In genomic region chr10:17061418-17061817, GRCh38 we compare ENCODE assay signal across 14 cellular contexts.
DNase-seq lines count a peak whose midpoint lies in the region; ATAC-seq and TF ChIP-seq lines count a peak whose summit lies in the region.
"Had no signal": no experiment of that assay in that cellular context is flagged by ENCODE, and none has a peak within 500 bp of the region (broad histone marks: within the 10 kb centered on the region; RNA-seq: fewer than 3 reads in every experiment).

No MANE protein-coding gene starts in this region.

- H3K36me3 Mint-ChIP-seq in effector memory CD8-positive, alpha-beta T cell (ENCODE audit: insufficient read depth), result peaks cover 3% of the 10 kb centered on the region
- peaks cover 2% of the 10 kb centered on the region for H3K36me3 Mint-ChIP-seq in activated naive CD4-positive, alpha-beta T cell treated with anti-CD3 and anti-CD28 coated beads for 36 hours (ENCODE audit: low read depth)

- H3K79me2 ChIP-seq in osteoblast (ENCODE audit: insufficient read depth, low read length), result no peaks in the 10 kb centered on the region

- H3K4me2 ChIP-seq in osteoblast (ENCODE audit: insufficient read depth, low read length), result peak overlapping the region; percentile 57

- no peaks in the 10 kb centered on the region for H4K20me1 ChIP-seq in osteoblast (ENCODE audit: insufficient read depth, low read length)

- no peak overlapping the region for H3K4me3 Mint-ChIP-seq in effector memory CD8-positive, alpha-beta T cell
- H3K4me3 Mint-ChIP-seq in activated naive CD4-positive, alpha-beta T cell treated with anti-CD3 and anti-CD28 coated beads for 36 hours, result no peak overlapping the region
- H3K4me3 Mint-ChIP-seq: activated B cell treated with CpG ODN at 0.5 μM for 24 hours had no signal

- CTCF ChIA-PET in activated naive CD4-positive, alpha-beta T cell treated with anti-CD3 and anti-CD28 coated beads for 36 hours (lab: Charles Lee), result interaction anchor here (0.6 kb wide), 1 partner anchor 91 kb away, joined by 4 read pairs; no protein-coding TSS in a partner anchor

- no peak overlapping the region for H3K4me3 ChIP-seq in RWPE2 (ENCODE audit: severe bottlenecking)
- H3K4me3 ChIP-seq in osteoblast (ENCODE audit: insufficient read depth, low read length), result peak overlapping the region; percentile 10

- DNase-seq in EL (peak; percentile 34), RWPE2 (ENCODE audit: low spot score) (no peak), osteoblast (ENCODE audit: insufficient read length, low spot score, missing footprints) (peak; percentile 41), DMS79 treated with DMSO at 0.1 percent for 48 hours (lab: John Stamatoyannopoulos, UW) (no peak), ecto neural progenitor cell (ENCODE audit: low spot score) (no peak)
- no peak for DNase-seq in effector memory CD8-positive, alpha-beta T cell
- no peak for DNase-seq in activated naive CD4-positive, alpha-beta T cell treated with anti-CD3 and anti-CD28 coated beads for 36 hours
- DNase-seq: activated B cell treated with CpG ODN at 0.5 μM for 24 hours; C1 segment of cervical spinal cord; KBM-7; NCI-H187; NCI-H82; stimulated activated naive CD8-positive, alpha-beta T cell treated with anti-CD3 and anti-CD28 coated beads, Interleukin-15, Interleukin-2, amounts not matched to agents 100 U/mL and 50 U/mL, for 24 hours had no signal

- no peak overlapping the region for H2AFZ ChIP-seq in osteoblast (ENCODE audit: low read length)

- H3K36me3 ChIP-seq in RWPE2 (ENCODE audit: low read depth) (no peaks in the 10 kb centered on the region), osteoblast (ENCODE audit: insufficient read depth, low read length) (no peaks in the 10 kb centered on the region)

- peaks cover 1 to 5% of the 10 kb centered on the region in 2 donors for H3K4me1 Mint-ChIP-seq in effector memory CD8-positive, alpha-beta T cell (ENCODE audit: low read depth in 2 of 2)
- H3K4me1 Mint-ChIP-seq in activated naive CD4-positive, alpha-beta T cell treated with anti-CD3 and anti-CD28 coated beads for 36 hours (ENCODE audit: low read depth), result peaks cover 37% of the 10 kb centered on the region
- H3K4me1 Mint-ChIP-seq: activated B cell treated with CpG ODN at 0.5 μM for 24 hours had no signal

- TF ChIP-seq CTCF in RWPE2 (IDR thresholded peaks at IDR 0.05; ENCODE audit: poor library complexity, severe bottlenecking), result no peak
- no peak for TF ChIP-seq CTCF in osteoblast (IDR thresholded peaks at IDR 0.05; ENCODE audit: extremely low read depth, low read depth, low read length)

- ATAC-seq in RWPE2 (ENCODE audit: low read depth), result no peak
- no peak for ATAC-seq in effector memory CD8-positive, alpha-beta T cell (replicated peaks)
- ATAC-seq in GM21717 (IDR thresholded peaks at IDR 0.05; ENCODE audit: unreplicated experiment), result no peak
- ATAC-seq: stimulated activated naive CD8-positive, alpha-beta T cell treated with anti-CD3 and anti-CD28 coated beads, Interleukin-15, Interleukin-2, amounts not matched to agents 100 U/mL and 50 U/mL, for 24 hours had no signal

- H3K27ac Mint-ChIP-seq in effector memory CD8-positive, alpha-beta T cell, result peak overlapping the region; percentile 18 to 46
- H3K27ac Mint-ChIP-seq in activated naive CD4-positive, alpha-beta T cell treated with anti-CD3 and anti-CD28 coated beads for 36 hours, result no peak overlapping the region
- H3K27ac Mint-ChIP-seq: activated B cell treated with CpG ODN at 0.5 μM for 24 hours had no signal

- intact Hi-C loops in activated naive CD4-positive, alpha-beta T cell treated with anti-CD3 and anti-CD28 coated beads for 36 hours (cut with micrococcal nuclease), result loop anchor here (2.0 kb wide), 1 partner anchor 31 kb away; no protein-coding TSS in a partner anchor

- no peaks in the 10 kb centered on the region for H3K9me3 Mint-ChIP-seq in effector memory CD8-positive, alpha-beta T cell
- H3K9me3 Mint-ChIP-seq in activated naive CD4-positive, alpha-beta T cell treated with anti-CD3 and anti-CD28 coated beads for 36 hours, result no peaks in the 10 kb centered on the region
- H3K9me3 Mint-ChIP-seq: activated B cell treated with CpG ODN at 0.5 μM for 24 hours had no signal

- H3K9me3 ChIP-seq in RWPE2 (ENCODE audit: severe bottlenecking), result no peaks in the 10 kb centered on the region
- no peaks in the 10 kb centered on the region for H3K9me3 ChIP-seq in osteoblast (ENCODE audit: low read depth, low read length)

- peaks cover 43% of the 10 kb centered on the region for H3K4me1 ChIP-seq in RWPE2 (ENCODE audit: insufficient read depth, poor library complexity, severe bottlenecking)
- H3K4me1 ChIP-seq in osteoblast (ENCODE audit: insufficient read depth, low read length), result peaks cover 59% of the 10 kb centered on the region

- peak overlapping the region; percentile 93 for H3K27ac ChIP-seq in RWPE2 (ENCODE audit: poor library complexity, severe bottlenecking)
- peak overlapping the region; percentile 82 for H3K27ac ChIP-seq in osteoblast (ENCODE audit: low read depth, low read length)

- H3K27me3 Mint-ChIP-seq in effector memory CD8-positive, alpha-beta T cell, result no peaks in the 10 kb centered on the region
- no peaks in the 10 kb centered on the region for H3K27me3 Mint-ChIP-seq in activated naive CD4-positive, alpha-beta T cell treated with anti-CD3 and anti-CD28 coated beads for 36 hours (ENCODE audit: low read depth)
- H3K27me3 Mint-ChIP-seq: activated B cell treated with CpG ODN at 0.5 μM for 24 hours had no signal

- H3K27me3 ChIP-seq in RWPE2 (ENCODE audit: insufficient read depth, poor library complexity, severe bottlenecking), result no peaks in the 10 kb centered on the region
- H3K27me3 ChIP-seq in osteoblast (ENCODE audit: insufficient read depth, low read length), result no peaks in the 10 kb centered on the region

Comparison
In these comparisons a context has a peak if more than half of its experiments do, and no peak if none do; other contexts are left out.
1. DNase-seq: peak in EL (single experiment) and osteoblast (single experiment); none in RWPE2 (single experiment), effector memory CD8-positive, alpha-beta T cell (0 of 3), activated naive CD4-positive, alpha-beta T cell treated with anti-CD3 and anti-CD28 coated beads for 36 hours (single experiment), DMS79 treated with DMSO at 0.1 percent for 48 hours (single experiment) and ecto neural progenitor cell (single experiment).